ENCODE assay signal across 14 cellular contexts in the genomic region with DNA sequence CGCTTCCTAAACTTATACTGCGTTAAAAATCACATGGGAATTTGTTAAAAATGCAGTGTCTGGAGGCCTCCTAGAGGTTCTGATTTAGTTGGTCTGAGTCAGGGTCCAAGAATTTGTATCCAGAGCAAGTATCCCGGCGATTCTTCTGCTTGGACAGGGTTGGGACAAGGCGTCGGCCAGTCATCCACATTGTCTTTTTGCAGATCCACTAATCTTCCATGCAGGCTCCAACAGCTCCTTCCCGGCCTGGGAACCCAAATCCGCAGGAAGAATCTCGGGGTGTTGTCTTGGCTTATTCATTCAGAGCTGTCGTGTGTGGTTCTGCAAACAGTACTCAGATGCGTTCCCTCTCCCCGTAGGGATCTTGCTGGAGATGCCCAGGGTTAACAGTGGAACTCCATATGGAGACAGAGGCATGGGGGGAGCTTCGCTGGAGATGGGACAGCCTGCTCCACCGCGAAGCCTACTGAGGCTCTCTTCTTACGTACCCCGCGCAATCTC. TPM values are rescaled to one million over a fixed set of nuclear protein-coding genes. Genes with fewer than 3 reads are reported as not detected.
DNase-seq lines count a peak whose midpoint lies in the region; ATAC-seq and TF ChIP-seq lines count a peak whose summit lies in the region.
"Had no signal": no experiment of that assay in that cellular context is flagged by ENCODE, and none has a peak within 500 bp of the region (broad histone marks: within the 10 kb centered on the region; RNA-seq: fewer than 3 reads in every experiment).

No MANE protein-coding gene starts in this region.

- no peak for TF ChIP-seq EP300 in suprapubic skin (IDR thresholded peaks at IDR 0.05)

- peak overlapping the region; percentile 24; the same call in 1 of the 2 replicates for H2AFZ ChIP-seq in GM23248

- H3K9ac ChIP-seq in GM23248: peak overlapping the region; percentile 26; the same call in 1 of the 2 replicates

- in situ Hi-C loops in GM23248 (cut with MboI): no loop called here

- H3K9me2 ChIP-seq in GM23248 (ENCODE audit: insufficient read depth): no peaks in the 10 kb centered on the region

- H3K4me1 ChIP-seq in GM23248 (ENCODE audit: insufficient read depth) (peaks cover 26% of the 10 kb centered on the region), foreskin keratinocyte (peaks cover 3% of the 10 kb centered on the region), suprapubic skin (no peaks in the 10 kb centered on the region)
- H3K4me1 ChIP-seq: gastroesophageal sphincter had no signal

- H3K36me3 ChIP-seq in GM23248 (ENCODE audit: low read depth) (no peaks in the 10 kb centered on the region), suprapubic skin (no peaks in the 10 kb centered on the region)
- H3K36me3 ChIP-seq: gastroesophageal sphincter had no signal

- TF ChIP-seq POLR2A in suprapubic skin (IDR thresholded peaks at IDR 0.05): no peak

- TF ChIP-seq CTCF in VCaP (conservative IDR thresholded peaks at IDR 0.05) (no peak), foreskin keratinocyte (conservative IDR thresholded peaks at IDR 0.05) (no peak), suprapubic skin (IDR thresholded peaks at IDR 0.05) (no peak)

- H3K27me3 ChIP-seq in GM23248 (replicated peaks; ENCODE audit: insufficient read depth) (no peaks in the 10 kb centered on the region), foreskin keratinocyte (no peaks in the 10 kb centered on the region), suprapubic skin (no peaks in the 10 kb centered on the region)
- H3K27me3 ChIP-seq: gastroesophageal sphincter had no signal

- no peaks in the 10 kb centered on the region for H3K79me2 ChIP-seq in GM23248 (ENCODE audit: insufficient read depth)

- H3K4me3 ChIP-seq in GM23248 (no peak overlapping the region), suprapubic skin (no peak overlapping the region)

- whole genome bisulfite sequencing in GM23248 (ENCODE audit: low coverage in 1 of 2, low lambda C conversion rate in 2 of 2, missing lambda C conversion rate in 2 of 2), 2 experiments: 79 to 80% methylated on average over 18 of the region's 18 CpGs
- 86% methylated on average over 18 of the region's 18 CpGs for WGBS in suprapubic skin

- no peaks in the 10 kb centered on the region for H4K20me1 ChIP-seq in GM23248 (ENCODE audit: insufficient read depth)

- DNase-seq in GM23248 (peak; percentile 72), foreskin keratinocyte (peak in 1 of 2 donors; percentile 15), suprapubic skin (ENCODE audit: low spot score in 2 of 2) (peak in 1 of 2 donors; percentile 48), mesenteric fat pad (ENCODE audit: low spot score) (no peak), NAMALWA (ENCODE audit: low spot score) (no peak), OCI-M1 (lab: John Stamatoyannopoulos, UW) (no peak)
- DNase-seq: activated CD4-positive, alpha-beta T cell treated with anti-CD3 and anti-CD28 coated beads for 1 hour; H7; stimulated activated naive CD8-positive, alpha-beta T cell treated with anti-CD3 and anti-CD28 coated beads, Interleukin-15, Interleukin-2, amounts not matched to agents 100 U/mL and 50 U/mL, for 24 hours had no signal

- peak overlapping the region; percentile 31; the same call in 1 of the 2 replicates for H3K27ac ChIP-seq in GM23248
- H3K27ac ChIP-seq in VCaP: peak overlapping the region; percentile 93
- H3K27ac ChIP-seq in foreskin keratinocyte: no peak overlapping the region
- peak overlapping the region; percentile 62 for H3K27ac ChIP-seq in suprapubic skin

- H3K4me2 ChIP-seq in GM23248 (ENCODE audit: unreplicated experiment): no peak overlapping the region

- H3K9me3 ChIP-seq in GM23248 (ENCODE audit: low read depth) (no peaks in the 10 kb centered on the region), suprapubic skin (no peaks in the 10 kb centered on the region)
- H3K9me3 ChIP-seq: gastroesophageal sphincter had no signal

- peaks cover 8% of the 10 kb centered on the region for H3F3A ChIP-seq in GM23248 (ENCODE audit: insufficient read depth)

- ATAC-seq in foreskin keratinocyte: peak; percentile 5
- ATAC-seq in HG02610 (IDR thresholded peaks at IDR 0.05; ENCODE audit: unreplicated experiment): no peak

RNA-seq across cellular contexts. Expression of a gene that starts 25.3 kb away (rescaled TPM):
- not detected in 2 replicates for total RNA-seq in GM23248 (2014; rRNA removed; shearing (Covaris generic))
- polyA plus RNA-seq in GM23248 (2016; fragmentation: Nextera tagmentation; extraction: Ambion mirVana) (not detected in 2 replicates), foreskin keratinocyte (not detected in 2 replicates)
- total RNA-seq in foreskin keratinocyte (not detected in 2 replicates), suprapubic skin (10 to 100 TPM in 2 of 4 donors, 1 to 10 TPM in 1, not detected in 1; 2.2 to 97.6 (median 13.4) TPM), mesenteric fat pad (not detected)
- total RNA-seq: gastroesophageal sphincter, M059J, myocyte had no signal

RNA-seq across cellular contexts. Expression of a gene that starts 35.3 kb away (rescaled TPM):
- total RNA-seq in GM23248 (2014; rRNA removed; shearing (Covaris generic)): 32.9 and 37.8 TPM in 2 replicates
- polyA plus RNA-seq in GM23248 (2016; fragmentation: Nextera tagmentation; extraction: Ambion mirVana): 84.8 and 85.9 TPM in 2 replicates
- 9.3 and 14.2 TPM in 2 replicates for total RNA-seq in foreskin keratinocyte
- polyA plus RNA-seq in foreskin keratinocyte: 6.2 and 7.2 TPM in 2 replicates
- total RNA-seq in suprapubic skin: 10 to 100 TPM in 1 of 4 donors, 1 to 10 TPM in 3; 4.0 to 11.0 (median 7.2) TPM
- total RNA-seq in mesenteric fat pad: 41.5 TPM
